ENCODE assay signal across 18 cellular contexts in genomic region chr6:31490115-31490873, GRCh38. TPM values are rescaled to one million over a fixed set of nuclear protein-coding genes. Genes with fewer than 3 reads are reported as not detected.
A peak's percentile ranks its signal among the peaks of the same experiment; 100 is the strongest.
DNase-seq lines count a peak whose midpoint lies in the region; ATAC-seq and TF ChIP-seq lines count a peak whose summit lies in the region.
"Had no signal": no experiment of that assay in that cellular context is flagged by ENCODE, and none has a peak within 500 bp of the region (broad histone marks: within the 10 kb centered on the region; RNA-seq: fewer than 3 reads in every experiment).

No MANE protein-coding gene starts in this region.

- H3K27me3 ChIP-seq in CD8-positive, alpha-beta T cell (ENCODE audit: insufficient read depth, low read length): no peaks in the 10 kb centered on the region
- H3K27me3 ChIP-seq: BLaER1 treated with 17β-estradiol and CSF1 and Interleukin-3, amounts not matched to agents 10 nM and 100 nM had no signal

- peak overlapping the region; percentile 15 for H3K27ac Mint-ChIP-seq in T-helper 1 cell treated with Interleukin-12 subunit alpha and Interleukin-12 subunit beta and Interleukin-4 antibody, amounts not matched to agents 30 μg/mL and 1 μg/mL, for 36 hours
- peak overlapping the region; percentile 64 for H3K27ac Mint-ChIP-seq in CD8-positive, alpha-beta T cell
- H3K27ac Mint-ChIP-seq in activated T-helper 1 cell treated with anti-CD3 and anti-CD28 coated beads, Interleukin-12 subunit alpha, Interleukin-12 subunit beta, Interleukin-2, Interleukin-4 antibody, amounts not matched to agents 30 ng/mL and 10 ng/mL and 1 ng/mL, durations not matched to agents 14 hours and 24 hours and 36 hours: peak overlapping the region; percentile 9

- CTCF ChIA-PET in CD8-positive, alpha-beta T cell (lab: Charles Lee): interaction anchor here (1.0 kb wide), 1 partner anchor 108 kb away, joined by 4 read pairs; no protein-coding TSS in a partner anchor

- H3K4me3 ChIP-seq in CD8-positive, alpha-beta T cell (ENCODE audit: low read depth, low read length): no peak overlapping the region
- H3K4me3 ChIP-seq: BLaER1 treated with 17β-estradiol and CSF1 and Interleukin-3, amounts not matched to agents 10 nM and 100 nM had no signal

- no peak for TF ChIP-seq CTCF in CD8-positive, alpha-beta T cell (IDR thresholded peaks at IDR 0.05)

- peaks cover 20% of the 10 kb centered on the region for H3K4me1 ChIP-seq in CD8-positive, alpha-beta T cell (ENCODE audit: insufficient read depth, low read length)

- no peaks in the 10 kb centered on the region for H3K9me3 Mint-ChIP-seq in T-helper 1 cell treated with Interleukin-12 subunit alpha and Interleukin-12 subunit beta and Interleukin-4 antibody, amounts not matched to agents 30 μg/mL and 1 μg/mL, for 36 hours
- H3K9me3 Mint-ChIP-seq in CD8-positive, alpha-beta T cell: no peaks in the 10 kb centered on the region
- H3K9me3 Mint-ChIP-seq in activated T-helper 1 cell treated with anti-CD3 and anti-CD28 coated beads, Interleukin-12 subunit alpha, Interleukin-12 subunit beta, Interleukin-2, Interleukin-4 antibody, amounts not matched to agents 30 ng/mL and 10 ng/mL and 1 ng/mL, durations not matched to agents 14 hours and 24 hours and 36 hours: no peaks in the 10 kb centered on the region

- POLR2A ChIA-PET in CD8-positive, alpha-beta T cell (lab: Charles Lee): interaction anchor here (1.0 kb wide), 1 partner anchor 10 kb away, joined by 5 read pairs; no protein-coding TSS in a partner anchor

- H3K4me3 Mint-ChIP-seq in T-helper 1 cell treated with Interleukin-12 subunit alpha and Interleukin-12 subunit beta and Interleukin-4 antibody, amounts not matched to agents 30 μg/mL and 1 μg/mL, for 36 hours: no peak overlapping the region
- no peak overlapping the region for H3K4me3 Mint-ChIP-seq in CD8-positive, alpha-beta T cell
- no peak overlapping the region for H3K4me3 Mint-ChIP-seq in activated T-helper 1 cell treated with anti-CD3 and anti-CD28 coated beads, Interleukin-12 subunit alpha, Interleukin-12 subunit beta, Interleukin-2, Interleukin-4 antibody, amounts not matched to agents 30 ng/mL and 10 ng/mL and 1 ng/mL, durations not matched to agents 14 hours and 24 hours and 36 hours

- no peaks in the 10 kb centered on the region for H3K36me3 ChIP-seq in CD8-positive, alpha-beta T cell (ENCODE audit: insufficient read depth, low read length)

- ATAC-seq in CD8-positive, alpha-beta T cell: no peak
- ATAC-seq in left lobe of liver: no peak
- no peak for ATAC-seq in HG03442 (IDR thresholded peaks at IDR 0.05; ENCODE audit: unreplicated experiment)
- ATAC-seq: PC-3 had no signal

- H3K9me3 ChIP-seq in CD8-positive, alpha-beta T cell (ENCODE audit: low read length): no peaks in the 10 kb centered on the region

- H3K36me3 Mint-ChIP-seq in T-helper 1 cell treated with Interleukin-12 subunit alpha and Interleukin-12 subunit beta and Interleukin-4 antibody, amounts not matched to agents 30 μg/mL and 1 μg/mL, for 36 hours (ENCODE audit: low read depth): peaks cover 5% of the 10 kb centered on the region
- H3K36me3 Mint-ChIP-seq in CD8-positive, alpha-beta T cell: peaks cover 1% of the 10 kb centered on the region
- no peaks in the 10 kb centered on the region for H3K36me3 Mint-ChIP-seq in activated T-helper 1 cell treated with anti-CD3 and anti-CD28 coated beads, Interleukin-12 subunit alpha, Interleukin-12 subunit beta, Interleukin-2, Interleukin-4 antibody, amounts not matched to agents 30 ng/mL and 10 ng/mL and 1 ng/mL, durations not matched to agents 14 hours and 24 hours and 36 hours (ENCODE audit: low read depth)

- peaks cover 23% of the 10 kb centered on the region for H3K4me1 Mint-ChIP-seq in T-helper 1 cell treated with Interleukin-12 subunit alpha and Interleukin-12 subunit beta and Interleukin-4 antibody, amounts not matched to agents 30 μg/mL and 1 μg/mL, for 36 hours (ENCODE audit: low read depth)
- H3K4me1 Mint-ChIP-seq in CD8-positive, alpha-beta T cell (ENCODE audit: low read depth): peaks cover 18% of the 10 kb centered on the region
- peaks cover 27% of the 10 kb centered on the region for H3K4me1 Mint-ChIP-seq in activated T-helper 1 cell treated with anti-CD3 and anti-CD28 coated beads, Interleukin-12 subunit alpha, Interleukin-12 subunit beta, Interleukin-2, Interleukin-4 antibody, amounts not matched to agents 30 ng/mL and 10 ng/mL and 1 ng/mL, durations not matched to agents 14 hours and 24 hours and 36 hours (ENCODE audit: low read depth)

- DNase-seq in T-helper 1 cell (no peak), left lobe of liver (ENCODE audit: low spot score) (peak; percentile 35), NCI-H446 (lab: John Stamatoyannopoulos, UW) (no peak)
- DNase-seq in CD8-positive, alpha-beta T cell: no peak
- DNase-seq in activated T-helper 1 cell treated with anti-CD3 and anti-CD28 coated beads, Interleukin-12 subunit alpha, Interleukin-12 subunit beta, Interleukin-2, Interleukin-4 antibody, amounts not matched to agents 30 ng/mL and 10 ng/mL and 1 ng/mL, durations not matched to agents 14 hours and 24 hours and 36 hours (ENCODE audit: low spot score): no peak
- DNase-seq in stimulated activated CD4-positive, alpha-beta T cell treated with anti-CD3 and anti-CD28 coated beads, Interleukin-2, amount 100 ng/mL, for 24 hours: no peak
- DNase-seq: COR-L47, DMS153, H7, NCI-H1417, NCI-H2081, NCI-H2227 treated with DMSO at 0.1 percent for 48 hours, PC-3 had no signal

- intact Hi-C loops in CD8-positive, alpha-beta T cell (cut with DNase I, micrococcal nuclease): loop anchor here (5.0 to 10.0 kb wide), 3 partner anchors 92 to 805 kb away; partner anchors contain the start of genes LTB (in 2 of the 2) and PPP1R18 (in 1 of the 2)
- intact Hi-C loops in activated T-helper 1 cell treated with anti-CD3 and anti-CD28 coated beads, Interleukin-12 subunit alpha, Interleukin-12 subunit beta, Interleukin-2, Interleukin-4 antibody, amounts not matched to agents 30 ng/mL and 10 ng/mL and 1 ng/mL, durations not matched to agents 14 hours and 24 hours and 36 hours (cut with micrococcal nuclease): loop anchor here (2.0 to 10.0 kb wide), 3 partner anchors 93 to 808 kb away; partner anchors contain the start of gene HSPA1B

- H3K27me3 Mint-ChIP-seq in T-helper 1 cell treated with Interleukin-12 subunit alpha and Interleukin-12 subunit beta and Interleukin-4 antibody, amounts not matched to agents 30 μg/mL and 1 μg/mL, for 36 hours (ENCODE audit: low read depth): no peaks in the 10 kb centered on the region
- H3K27me3 Mint-ChIP-seq in CD8-positive, alpha-beta T cell (ENCODE audit: low read depth): no peaks in the 10 kb centered on the region
- no peaks in the 10 kb centered on the region for H3K27me3 Mint-ChIP-seq in activated T-helper 1 cell treated with anti-CD3 and anti-CD28 coated beads, Interleukin-12 subunit alpha, Interleukin-12 subunit beta, Interleukin-2, Interleukin-4 antibody, amounts not matched to agents 30 ng/mL and 10 ng/mL and 1 ng/mL, durations not matched to agents 14 hours and 24 hours and 36 hours (ENCODE audit: insufficient read depth)

- H3K27ac ChIP-seq in CD8-positive, alpha-beta T cell (ENCODE audit: low read depth, low read length): no peak overlapping the region
- H3K27ac ChIP-seq: 22Rv1 had no signal

RNA-seq across cellular contexts. Expression of gene MICB, which starts 7.7 kb away (rescaled TPM):
- total RNA-seq in CD8-positive, alpha-beta T cell: 10 to 100 TPM; 14.4 to 15.3 TPM
- total RNA-seq in activated T-helper 1 cell treated with anti-CD3 and anti-CD28 coated beads, Interleukin-12 subunit alpha, Interleukin-12 subunit beta, Interleukin-2, Interleukin-4 antibody, amounts not matched to agents 30 ng/mL and 10 ng/mL and 1 ng/mL, durations not matched to agents 14 hours and 24 hours and 36 hours: 36.1 and 37.5 TPM in 2 replicates
- total RNA-seq in left lobe of liver: 0.78 TPM

RNA-seq across cellular contexts. Expression of gene MCCD1, which starts 38.5 kb away (rescaled TPM):
- not detected for total RNA-seq in CD8-positive, alpha-beta T cell
- total RNA-seq in activated T-helper 1 cell treated with anti-CD3 and anti-CD28 coated beads, Interleukin-12 subunit alpha, Interleukin-12 subunit beta, Interleukin-2, Interleukin-4 antibody, amounts not matched to agents 30 ng/mL and 10 ng/mL and 1 ng/mL, durations not matched to agents 14 hours and 24 hours and 36 hours: not detected in 2 replicates
- not detected for total RNA-seq in left lobe of liver
- total RNA-seq: H7, LHCN-M2, PC-3 had no signal

RNA-seq across cellular contexts. Expression of gene DDX39B, which starts 51.5 kb away (rescaled TPM):
- total RNA-seq in CD8-positive, alpha-beta T cell: 100 to 1,000 TPM; 483 to 518 TPM
- total RNA-seq in activated T-helper 1 cell treated with anti-CD3 and anti-CD28 coated beads, Interleukin-12 subunit alpha, Interleukin-12 subunit beta, Interleukin-2, Interleukin-4 antibody, amounts not matched to agents 30 ng/mL and 10 ng/mL and 1 ng/mL, durations not matched to agents 14 hours and 24 hours and 36 hours: 628 and 637 TPM in 2 replicates
- 126 TPM for total RNA-seq in left lobe of liver

RNA-seq across cellular contexts. Expression of gene ATP6V1G2, which starts 56.1 kb away (rescaled TPM):
- total RNA-seq in CD8-positive, alpha-beta T cell: 1 to 10 TPM; 1.3 to 3.0 TPM
- 1.2 and 1.4 TPM in 2 replicates for total RNA-seq in activated T-helper 1 cell treated with anti-CD3 and anti-CD28 coated beads, Interleukin-12 subunit alpha, Interleukin-12 subunit beta, Interleukin-2, Interleukin-4 antibody, amounts not matched to agents 30 ng/mL and 10 ng/mL and 1 ng/mL, durations not matched to agents 14 hours and 24 hours and 36 hours
- total RNA-seq in left lobe of liver: not detected

RNA-seq across cellular contexts. Expression of gene NFKBIL1, which starts 57.1 kb away (rescaled TPM):
- total RNA-seq in CD8-positive, alpha-beta T cell: 1 to 10 TPM; 6.1 to 7.0 TPM
- 18.2 and 18.9 TPM in 2 replicates for total RNA-seq in activated T-helper 1 cell treated with anti-CD3 and anti-CD28 coated beads, Interleukin-12 subunit alpha, Interleukin-12 subunit beta, Interleukin-2, Interleukin-4 antibody, amounts not matched to agents 30 ng/mL and 10 ng/mL and 1 ng/mL, durations not matched to agents 14 hours and 24 hours and 36 hours
- total RNA-seq in left lobe of liver: 9.4 TPM

Comparison
In these comparisons a context has a peak if more than half of its experiments do, and no peak if none do; other contexts are left out.
1. H3K27ac Mint-ChIP-seq: peak in every context shown above with its lines; median percentile 64 in CD8-positive, alpha-beta T cell; 15 in T-helper 1 cell treated with Interleukin-12 subunit alpha and Interleukin-12 subunit beta and Interleukin-4 antibody, amounts not matched to agents 30 μg/mL and 1 μg/mL, for 36 hours; 9 in activated T-helper 1 cell treated with anti-CD3 and anti-CD28 coated beads, Interleukin-12 subunit alpha, Interleukin-12 subunit beta, Interleukin-2, Interleukin-4 antibody, amounts not matched to agents 30 ng/mL and 10 ng/mL and 1 ng/mL, durations not matched to agents 14 hours and 24 hours and 36 hours.